In genomic region chr18:48934708-48935432, GRCh38 we compare ENCODE assay signal across 8 cellular contexts. TPM values are rescaled to one million over a fixed set of nuclear protein-coding genes. Genes with fewer than 3 reads are reported as not detected.
DNase-seq lines count a peak whose midpoint lies in the region; ATAC-seq and TF ChIP-seq lines count a peak whose summit lies in the region.

No MANE protein-coding gene starts in this region.

- intact Hi-C loops in esophagus muscularis mucosa (cut with DNase I) (no loop called here), prostate gland (cut with DNase I) (loop anchor here (5.0 kb wide), 1 partner anchor 153 kb away; no protein-coding TSS in a partner anchor)

- H3K27ac ChIP-seq in RWPE2 (ENCODE audit: poor library complexity, severe bottlenecking) (peak overlapping the region; percentile 98), esophagus muscularis mucosa (replicated peaks in 1 of 4) (peak overlapping the region; percentile 83 to 97 (median 88)), prostate gland (peak overlapping the region; percentile 53 to 77)

- ATAC-seq in GM18861 (IDR thresholded peaks at IDR 0.05; ENCODE audit: unreplicated experiment) (peak; percentile 32), HG02798 (IDR thresholded peaks at IDR 0.05; ENCODE audit: poor library complexity, unreplicated experiment) (peak; percentile 61), RWPE2 (ENCODE audit: low read depth) (no peak)

- no peak overlapping the region for H3K4me3 ChIP-seq in RWPE2 (ENCODE audit: severe bottlenecking)
- peak overlapping the region; percentile 11 to 40 (median 14) for H3K4me3 ChIP-seq in esophagus muscularis mucosa
- no peak overlapping the region for H3K4me3 ChIP-seq in prostate gland

- no peaks in the 10 kb centered on the region for H3K9me3 ChIP-seq in RWPE2 (ENCODE audit: severe bottlenecking)
- H3K9me3 ChIP-seq in esophagus muscularis mucosa = no peaks in the 10 kb centered on the region
- H3K9me3 ChIP-seq in prostate gland = no peaks in the 10 kb centered on the region

- H3K4me1 ChIP-seq in RWPE2 (ENCODE audit: insufficient read depth, poor library complexity, severe bottlenecking) = peaks cover 79% of the 10 kb centered on the region
- peaks cover 100% of the 10 kb centered on the region in 4 donors for H3K4me1 ChIP-seq in esophagus muscularis mucosa
- H3K4me1 ChIP-seq in prostate gland (replicated peaks) = peaks cover 40% of the 10 kb centered on the region

- H3K27me3 ChIP-seq in RWPE2 (ENCODE audit: insufficient read depth, poor library complexity, severe bottlenecking) (no peaks in the 10 kb centered on the region), esophagus muscularis mucosa (no peaks in the 10 kb centered on the region), prostate gland (replicated peaks; ENCODE audit: insufficient read depth) (no peaks in the 10 kb centered on the region)

- TF ChIP-seq POLR2A in esophagus muscularis mucosa (IDR thresholded peaks at IDR 0.05; ENCODE audit: low read depth) (no peak), prostate gland (IDR thresholded peaks at IDR 0.05) (no peak)

- TF ChIP-seq CTCF in RWPE2 (IDR thresholded peaks at IDR 0.05; ENCODE audit: poor library complexity, severe bottlenecking) (no peak), esophagus muscularis mucosa (IDR thresholded peaks at IDR 0.05) (no peak), prostate gland (IDR thresholded peaks at IDR 0.05) (no peak)

- TF ChIP-seq EP300 in esophagus muscularis mucosa (IDR thresholded peaks at IDR 0.05) = no peak

- H3K36me3 ChIP-seq in RWPE2 (ENCODE audit: low read depth) = peaks cover 4% of the 10 kb centered on the region; the same call in 1 of the 2 replicates
- H3K36me3 ChIP-seq in esophagus muscularis mucosa = peaks cover 0 to 5% (median 0%) of the 10 kb centered on the region in 4 donors
- H3K36me3 ChIP-seq in prostate gland = no peaks in the 10 kb centered on the region

- WGBS in esophagus muscularis mucosa = 36% methylated on average over 12 of the region's 14 CpGs
- 27% methylated on average over 14 of the region's 14 CpGs for WGBS in prostate gland

- DNase-seq in RWPE2 (ENCODE audit: low spot score) = no peak
- DNase-seq in esophagus muscularis mucosa (ENCODE audit: extremely low spot score) = no peak
- DNase-seq in prostate gland (ENCODE audit: low spot score) = no peak
- DNase-seq in NCI-H2029 treated with DMSO at 0.1 percent for 48 hours (lab: John Stamatoyannopoulos, UW) = no peak
- no peak for DNase-seq in OCI-M2 (lab: John Stamatoyannopoulos, UW; ENCODE audit: unreplicated experiment)
- no peak for DNase-seq in activated effector memory CD4-positive, alpha-beta T cell treated with anti-CD3 and anti-CD28 coated beads, Interleukin-2, amount 50 U/mL, for 16 hours

RNA-seq across cellular contexts. Expression of gene SMAD7, which starts 15.9 kb away (rescaled TPM):
- 10 to 100 TPM; 22.5 to 54.9 (median 40.0) TPM for total RNA-seq in esophagus muscularis mucosa
- 10 to 100 TPM; 29.3 to 31.0 TPM for total RNA-seq in prostate gland

Comparison
In these comparisons a context has a peak if more than half of its experiments do, and no peak if none do; other contexts are left out.
1. H3K4me3 ChIP-seq: peak in esophagus muscularis mucosa (4 of 4); none in RWPE2 (single experiment) and prostate gland (0 of 2).
2. Peak in every context shown above with its lines, with median percentiles within 50 percentile points of each other: H3K27ac ChIP-seq.